ENCODE assay signal across 13 cellular contexts in the genomic region with DNA sequence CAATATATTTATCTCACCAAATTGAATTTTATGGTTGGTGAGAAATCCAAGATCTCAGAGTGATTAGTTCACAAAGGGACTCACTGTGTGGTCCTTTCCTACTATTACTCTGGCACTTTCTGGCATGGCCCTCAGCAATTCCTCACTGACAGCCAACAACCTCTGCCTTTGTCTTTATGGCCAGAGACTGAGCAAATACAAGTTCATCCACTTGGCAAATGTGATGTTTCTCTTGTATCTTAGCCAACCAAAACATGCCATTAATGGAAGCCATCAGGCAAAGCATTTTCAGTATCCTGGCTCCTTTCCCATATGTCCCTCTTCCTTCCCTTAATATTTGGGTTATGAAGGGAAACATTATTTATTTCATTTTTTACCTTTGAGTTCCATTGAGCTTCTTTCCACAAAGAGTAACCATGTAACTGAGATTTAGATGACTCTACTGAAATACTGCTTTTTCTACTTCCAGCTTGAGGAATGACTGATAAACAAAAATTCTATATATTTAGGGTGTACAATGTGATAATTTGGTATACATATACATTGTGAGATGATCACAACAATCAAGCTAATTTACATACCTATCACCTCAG. TPM values are rescaled to one million over a fixed set of nuclear protein-coding genes. Genes with fewer than 3 reads are reported as not detected.
A peak's percentile ranks its signal among the peaks of the same experiment; 100 is the strongest.
DNase-seq lines count a peak whose midpoint lies in the region; ATAC-seq, FAIRE-seq and TF ChIP-seq lines count a peak whose summit lies in the region.
"Had no signal": no experiment of that assay in that cellular context is flagged by ENCODE, and none has a peak within 500 bp of the region (broad histone marks: within the 10 kb centered on the region; RNA-seq: fewer than 3 reads in every experiment).

No MANE protein-coding gene starts in this region.

- peak overlapping the region; percentile 50 for H3K27ac Mint-ChIP-seq in osteocyte (ENCODE audit: unreplicated experiment)
- no peak overlapping the region for H3K27ac Mint-ChIP-seq in activated CD8-positive, alpha-beta T cell treated with anti-CD3 and anti-CD28 coated beads for 36 hours
- H3K27ac Mint-ChIP-seq: T-helper 17 cell had no signal

- H3K27ac ChIP-seq in RWPE2 (ENCODE audit: poor library complexity, severe bottlenecking): no peak overlapping the region
- H3K27ac ChIP-seq: cardiac muscle cell had no signal

- H3K4me1 Mint-ChIP-seq in osteocyte (ENCODE audit: unreplicated experiment): peaks cover 22% of the 10 kb centered on the region
- H3K4me1 Mint-ChIP-seq in activated CD8-positive, alpha-beta T cell treated with anti-CD3 and anti-CD28 coated beads for 36 hours (ENCODE audit: low read depth): peaks cover 4% of the 10 kb centered on the region
- H3K4me1 Mint-ChIP-seq: T-helper 17 cell had no signal

- H3K4me1 ChIP-seq in RWPE2 (ENCODE audit: insufficient read depth, poor library complexity, severe bottlenecking): no peaks in the 10 kb centered on the region

- CTCF ChIA-PET in activated CD8-positive, alpha-beta T cell treated with anti-CD3 and anti-CD28 coated beads for 36 hours (lab: Charles Lee): interaction anchor here (1.0 kb wide), 1 partner anchor 75 kb away, joined by 4 read pairs; no protein-coding TSS in a partner anchor

- H3K27me3 ChIP-seq in RWPE2 (ENCODE audit: insufficient read depth, poor library complexity, severe bottlenecking): no peaks in the 10 kb centered on the region
- H3K27me3 ChIP-seq: cardiac muscle cell had no signal

- peaks cover 24% of the 10 kb centered on the region for H3K9me3 Mint-ChIP-seq in osteocyte (ENCODE audit: unreplicated experiment)
- peaks cover 2% of the 10 kb centered on the region for H3K9me3 Mint-ChIP-seq in activated CD8-positive, alpha-beta T cell treated with anti-CD3 and anti-CD28 coated beads for 36 hours

- peaks cover 3% of the 10 kb centered on the region for H3K27me3 Mint-ChIP-seq in osteocyte (ENCODE audit: unreplicated experiment)
- H3K27me3 Mint-ChIP-seq in activated CD8-positive, alpha-beta T cell treated with anti-CD3 and anti-CD28 coated beads for 36 hours: no peaks in the 10 kb centered on the region
- H3K27me3 Mint-ChIP-seq: T-helper 17 cell had no signal

- DNase-seq in H54 (ENCODE audit: insufficient read length, low spot score) (peak; percentile 11), RWPE2 (ENCODE audit: low spot score) (no peak), epithelial cell of proximal tubule (ENCODE audit: low read depth) (peak; percentile 4), osteocyte (ENCODE audit: extremely low spot score, unreplicated experiment) (no peak), D721Med (ENCODE audit: insufficient read length, low spot score) (no peak)
- DNase-seq in activated CD8-positive, alpha-beta T cell treated with anti-CD3 and anti-CD28 coated beads for 36 hours: no peak
- DNase-seq: NCI-H526 treated with DMSO at 0.1 percent for 48 hours; stimulated activated naive CD4-positive, alpha-beta T cell treated with Interleukin-2 at 50 U/mL for 16 hours; T-helper 17 cell had no signal

- POLR2A ChIA-PET in activated CD8-positive, alpha-beta T cell treated with anti-CD3 and anti-CD28 coated beads for 36 hours (lab: Charles Lee): no interaction called here

- H3K36me3 ChIP-seq in RWPE2 (ENCODE audit: low read depth): no peaks in the 10 kb centered on the region
- H3K36me3 ChIP-seq: cardiac muscle cell had no signal

- TF ChIP-seq CTCF in RWPE2 (IDR thresholded peaks at IDR 0.05; ENCODE audit: poor library complexity, severe bottlenecking): no peak
- no peak for TF ChIP-seq CTCF in epithelial cell of proximal tubule (conservative IDR thresholded peaks at IDR 0.05; ENCODE audit: low read depth, low read length)
- no peak for TF ChIP-seq CTCF in osteocyte (IDR thresholded peaks at IDR 0.05)
- no peak for TF ChIP-seq CTCF in D721Med (IDR thresholded peaks at IDR 0.05; ENCODE audit: insufficient read depth, missing control alignments)
- no peak for TF ChIP-seq CTCF in activated CD8-positive, alpha-beta T cell treated with anti-CD3 and anti-CD28 coated beads for 36 hours (IDR thresholded peaks at IDR 0.05)

- ATAC-seq in RWPE2 (ENCODE audit: low read depth): peak; percentile 83
- ATAC-seq in HG03439 (IDR thresholded peaks at IDR 0.05; ENCODE audit: unreplicated experiment): no peak
- no peak for ATAC-seq in activated CD8-positive, alpha-beta T cell treated with anti-CD3 and anti-CD28 coated beads for 36 hours
- ATAC-seq in GM19395 (IDR thresholded peaks at IDR 0.05; ENCODE audit: unreplicated experiment): no peak
- ATAC-seq: T-helper 17 cell had no signal

- H3K4me3 ChIP-seq in RWPE2 (ENCODE audit: severe bottlenecking) (no peak overlapping the region), epithelial cell of proximal tubule (ENCODE audit: low read depth, low read length) (no peak overlapping the region)
- H3K4me3 ChIP-seq: cardiac muscle cell had no signal

- H3K36me3 Mint-ChIP-seq in osteocyte (ENCODE audit: unreplicated experiment): peaks cover 9% of the 10 kb centered on the region
- H3K36me3 Mint-ChIP-seq in activated CD8-positive, alpha-beta T cell treated with anti-CD3 and anti-CD28 coated beads for 36 hours (ENCODE audit: low read depth): no peaks in the 10 kb centered on the region

- FAIRE-seq in H54 (lab: Jason Lieb, UNC) (no peak), D721Med (lab: Jason Lieb, UNC) (no peak)
- FAIRE-seq: GM18507 had no signal

- H3K9me3 ChIP-seq in RWPE2 (ENCODE audit: severe bottlenecking): no peaks in the 10 kb centered on the region

- no peak for TF ChIP-seq POLR2A in H54 (IDR thresholded peaks at IDR 0.05; ENCODE audit: low read depth, low read length)

- intact Hi-C loops in activated CD8-positive, alpha-beta T cell treated with anti-CD3 and anti-CD28 coated beads for 36 hours (cut with micrococcal nuclease): no loop called here

- no peak overlapping the region for H3K4me3 Mint-ChIP-seq in osteocyte (ENCODE audit: unreplicated experiment)
- no peak overlapping the region for H3K4me3 Mint-ChIP-seq in activated CD8-positive, alpha-beta T cell treated with anti-CD3 and anti-CD28 coated beads for 36 hours
- H3K4me3 Mint-ChIP-seq: T-helper 17 cell had no signal

RNA-seq across cellular contexts. Expression of a gene that starts 30.8 kb away (rescaled TPM):
- total RNA-seq in epithelial cell of proximal tubule: not detected in 2 replicates
- total RNA-seq in osteocyte: not detected in 2 replicates
- not detected for total RNA-seq in activated CD8-positive, alpha-beta T cell treated with anti-CD3 and anti-CD28 coated beads for 36 hours
- total RNA-seq: cardiac muscle cell, T-helper 17 cell had no signal

Comparison
In these comparisons a context has a peak if more than half of its experiments do, and no peak if none do; other contexts are left out.
1. DNase-seq: peak in H54 (single experiment) and epithelial cell of proximal tubule (single experiment); none in RWPE2 (single experiment), osteocyte (single experiment), D721Med (single experiment) and activated CD8-positive, alpha-beta T cell treated with anti-CD3 and anti-CD28 coated beads for 36 hours (single experiment).